In genomic region chr3:184845819-184846218, GRCh38 we compare ENCODE assay signal across 37 cellular contexts.
"Had no signal": no experiment of that assay in that cellular context is flagged by ENCODE, and none has a peak within 500 bp of the region (broad histone marks: within the 10 kb centered on the region; RNA-seq: fewer than 3 reads in every experiment).

No MANE protein-coding gene starts in this region.

- H3K27me3 ChIP-seq: adrenal gland, breast epithelium, cardiac muscle cell, dorsolateral prefrontal cortex, heart left ventricle had no signal

- H3K4me3 ChIP-seq: adrenal gland, breast epithelium, cardiac muscle cell, coronary artery, dorsolateral prefrontal cortex, heart left ventricle had no signal

- H3K27me3 Mint-ChIP-seq: activated CD4-positive, alpha-beta memory T cell treated with anti-CD3 and anti-CD28 coated beads for 36 hours; activated CD4-positive, alpha-beta T cell treated with anti-CD3 and anti-CD28 coated beads for 36 hours; activated CD4-positive, alpha-beta T cell treated with anti-CD3 and anti-CD28 coated beads, Interleukin-2, amount 10 ng/mL, durations not matched to agents 24 days and 14 days; activated CD8-positive, alpha-beta memory T cell treated with anti-CD3 and anti-CD28 coated beads, Interleukin-2, amount 10 ng/mL, durations not matched to agents 7 days and 5 days; activated naive CD4-positive, alpha-beta T cell treated with anti-CD3 and anti-CD28 coated beads, Interleukin-2, amount 50 U/mL, for 24 hours; activated naive CD8-positive, alpha-beta T cell treated with anti-CD3 and anti-CD28 coated beads for 36 hours; activated naive CD8-positive, alpha-beta T cell treated with anti-CD3 and anti-CD28 coated beads, Interleukin-2, amount 50 U/mL, for 24 hours; brain; dendritic cell treated with granulocyte-macrophage colony-stimulating factor and Interleukin-4, amounts not matched to agents 40 ng/mL and 50 ng/mL, for 4 days had no signal

- FAIRE-seq: frontal cortex had no signal

- H3K27ac ChIP-seq: adrenal gland, breast epithelium, cardiac muscle cell, coronary artery, dorsolateral prefrontal cortex, heart left ventricle had no signal

- H3K4me1 ChIP-seq: adrenal gland, breast epithelium, heart left ventricle had no signal

- ATAC-seq: activated CD4-positive, alpha-beta T cell treated with anti-CD3 and anti-CD28 coated beads for 36 hours; activated CD8-positive, alpha-beta memory T cell treated with anti-CD3 and anti-CD28 coated beads, Interleukin-2, amount 10 ng/mL, durations not matched to agents 7 days and 5 days; activated CD8-positive, alpha-beta T cell treated with anti-CD3 and anti-CD28 coated beads, Interleukin-2, amount 10 ng/mL, durations not matched to agents 7 days and 5 days; activated naive CD8-positive, alpha-beta T cell treated with anti-CD3 and anti-CD28 coated beads, Interleukin-2, amount 50 U/mL, for 24 hours; esophagus mucosa; heart left ventricle had no signal

- DNase-seq: activated CD4-positive, alpha-beta memory T cell treated with anti-CD3 and anti-CD28 coated beads for 36 hours; activated CD4-positive, alpha-beta T cell treated with anti-CD3 and anti-CD28 coated beads for 36 hours; activated CD4-positive, alpha-beta T cell treated with anti-CD3 and anti-CD28 coated beads, Interleukin-2, amount 10 ng/mL, durations not matched to agents 24 days and 14 days; activated CD4-positive, CD25-positive, alpha-beta regulatory T cell; activated CD4-positive, CD25-positive, alpha-beta regulatory T cell treated with anti-CD3 and anti-CD28 coated beads, Interleukin-2, amount 50 U/mL, for 72 hours; activated CD8-positive, alpha-beta memory T cell treated with anti-CD3 and anti-CD28 coated beads, Interleukin-2, amount 10 ng/mL, durations not matched to agents 7 days and 5 days; activated CD8-positive, alpha-beta memory T cell treated with anti-CD3 and anti-CD28 coated beads, Interleukin-2, amount 50 U/mL, for 4 hours; activated CD8-positive, alpha-beta T cell treated with anti-CD3 and anti-CD28 coated beads, Interleukin-2, amount 10 ng/mL, durations not matched to agents 7 days and 5 days; activated effector memory CD4-positive, alpha-beta T cell treated with anti-CD3 and anti-CD28 coated beads, Interleukin-2, amount 50 U/mL, for 16 hours; activated naive CD4-positive, alpha-beta T cell treated with anti-CD3 and anti-CD28 coated beads for 36 hours; activated naive CD8-positive, alpha-beta T cell treated with anti-CD3 and anti-CD28 coated beads for 36 hours; activated naive CD8-positive, alpha-beta T cell treated with anti-CD3 and anti-CD28 coated beads, Interleukin-2, amount 50 U/mL, for 24 hours; activated T-cell treated with anti-CD3 and anti-CD28 coated beads, Interleukin-2, amount 50 U/mL, for 1 hour; activated T-cell treated with anti-CD3 and anti-CD28 coated beads, Interleukin-2, amount 50 U/mL, for 48 hours; adrenal gland; amygdala; aorta; central memory CD4-positive, alpha-beta T cell; cerebellar nuclear complex; dorsolateral prefrontal cortex; effector memory CD4-positive, alpha-beta T cell; endodermal cell; foreskin fibroblast; glutamatergic neuron; heart left ventricle; T-helper 1 cell; T-helper 2 cell had no signal

- H3K9me3 ChIP-seq: adrenal gland, breast epithelium, heart left ventricle had no signal

- H3K36me3 ChIP-seq: adrenal gland, cardiac muscle cell had no signal

- H3K27ac Mint-ChIP-seq: activated CD4-positive, alpha-beta memory T cell treated with anti-CD3 and anti-CD28 coated beads for 36 hours; activated CD4-positive, alpha-beta T cell treated with anti-CD3 and anti-CD28 coated beads for 36 hours; activated CD4-positive, alpha-beta T cell treated with anti-CD3 and anti-CD28 coated beads, Interleukin-2, amount 10 ng/mL, durations not matched to agents 24 days and 14 days; activated CD8-positive, alpha-beta memory T cell treated with anti-CD3 and anti-CD28 coated beads, Interleukin-2, amount 10 ng/mL, durations not matched to agents 7 days and 5 days; activated CD8-positive, alpha-beta T cell treated with anti-CD3 and anti-CD28 coated beads, Interleukin-2, amount 10 ng/mL, durations not matched to agents 7 days and 5 days; activated naive CD4-positive, alpha-beta T cell treated with anti-CD3 and anti-CD28 coated beads for 36 hours; activated naive CD4-positive, alpha-beta T cell treated with anti-CD3 and anti-CD28 coated beads, Interleukin-2, amount 50 U/mL, for 24 hours; activated naive CD8-positive, alpha-beta T cell treated with anti-CD3 and anti-CD28 coated beads for 36 hours; activated naive CD8-positive, alpha-beta T cell treated with anti-CD3 and anti-CD28 coated beads, Interleukin-2, amount 50 U/mL, for 24 hours; activated T-helper 1 cell treated with anti-CD3 and anti-CD28 coated beads, Interleukin-12 subunit alpha, Interleukin-12 subunit beta, Interleukin-2, Interleukin-4 antibody, amounts not matched to agents 30 ng/mL and 10 ng/mL and 1 ng/mL, durations not matched to agents 14 hours and 24 hours and 36 hours; activated T-helper 2 cell treated with anti-CD3 and anti-CD28 coated beads, Interferon-gamma antibody, Interleukin-2, Interleukin-4, amounts not matched to agents 10 μg/mL and 5 μg/mL and 100 μg/mL, durations not matched to agents 14 hours and 24 hours and 36 hours; dendritic cell treated with granulocyte-macrophage colony-stimulating factor and Interleukin-4, amounts not matched to agents 40 ng/mL and 50 ng/mL, for 4 days; endodermal cell had no signal

- H3K4me1 Mint-ChIP-seq: activated CD4-positive, alpha-beta T cell treated with anti-CD3 and anti-CD28 coated beads for 36 hours; activated CD4-positive, alpha-beta T cell treated with anti-CD3 and anti-CD28 coated beads, Interleukin-2, amount 10 ng/mL, durations not matched to agents 24 days and 14 days; activated CD8-positive, alpha-beta memory T cell treated with anti-CD3 and anti-CD28 coated beads, Interleukin-2, amount 10 ng/mL, durations not matched to agents 7 days and 5 days; activated naive CD4-positive, alpha-beta T cell treated with anti-CD3 and anti-CD28 coated beads, Interleukin-2, amount 50 U/mL, for 24 hours; activated naive CD8-positive, alpha-beta T cell treated with anti-CD3 and anti-CD28 coated beads for 36 hours; activated naive CD8-positive, alpha-beta T cell treated with anti-CD3 and anti-CD28 coated beads, Interleukin-2, amount 50 U/mL, for 24 hours; endodermal cell had no signal

- H3K4me3 Mint-ChIP-seq: activated CD4-positive, alpha-beta memory T cell treated with anti-CD3 and anti-CD28 coated beads for 36 hours; activated CD4-positive, alpha-beta T cell treated with anti-CD3 and anti-CD28 coated beads for 36 hours; activated CD4-positive, alpha-beta T cell treated with anti-CD3 and anti-CD28 coated beads, Interleukin-2, amount 10 ng/mL, durations not matched to agents 24 days and 14 days; activated CD8-positive, alpha-beta memory T cell treated with anti-CD3 and anti-CD28 coated beads, Interleukin-2, amount 10 ng/mL, durations not matched to agents 7 days and 5 days; activated CD8-positive, alpha-beta T cell treated with anti-CD3 and anti-CD28 coated beads, Interleukin-2, amount 10 ng/mL, durations not matched to agents 7 days and 5 days; activated naive CD4-positive, alpha-beta T cell treated with anti-CD3 and anti-CD28 coated beads for 36 hours; activated naive CD4-positive, alpha-beta T cell treated with anti-CD3 and anti-CD28 coated beads, Interleukin-2, amount 50 U/mL, for 24 hours; activated naive CD8-positive, alpha-beta T cell treated with anti-CD3 and anti-CD28 coated beads for 36 hours; activated naive CD8-positive, alpha-beta T cell treated with anti-CD3 and anti-CD28 coated beads, Interleukin-2, amount 50 U/mL, for 24 hours; activated T-helper 1 cell treated with anti-CD3 and anti-CD28 coated beads, Interleukin-12 subunit alpha, Interleukin-12 subunit beta, Interleukin-2, Interleukin-4 antibody, amounts not matched to agents 30 ng/mL and 10 ng/mL and 1 ng/mL, durations not matched to agents 14 hours and 24 hours and 36 hours; brain; dendritic cell treated with granulocyte-macrophage colony-stimulating factor and Interleukin-4, amounts not matched to agents 40 ng/mL and 50 ng/mL, for 4 days; endodermal cell had no signal
